12 cellular contexts compared by ENCODE assay signal in the genomic region with DNA sequence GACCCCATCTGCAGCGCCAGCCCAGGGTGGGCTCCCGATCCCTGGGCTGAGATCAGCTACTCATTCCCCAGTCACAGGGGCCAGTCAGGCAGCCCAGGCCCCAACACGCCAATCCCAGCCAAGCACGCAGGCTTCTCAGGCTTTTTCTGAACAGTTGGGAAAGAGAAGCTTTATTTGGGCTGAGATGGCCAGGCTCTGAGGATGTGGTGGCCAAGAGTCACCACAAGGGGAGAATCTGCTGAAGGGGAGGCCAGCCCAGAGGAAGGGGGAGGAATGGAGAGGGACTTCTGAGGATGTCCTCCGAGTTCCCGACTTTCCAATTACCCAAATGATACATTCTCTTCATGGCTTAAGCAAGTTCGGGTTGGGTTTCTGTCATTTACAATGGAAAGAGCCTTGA. TPM values are rescaled to one million over a fixed set of nuclear protein-coding genes. Genes with fewer than 3 reads are reported as not detected.
DNase-seq lines count a peak whose midpoint lies in the region; ATAC-seq and TF ChIP-seq lines count a peak whose summit lies in the region.
"Had no signal": no experiment of that assay in that cellular context is flagged by ENCODE, and none has a peak within 500 bp of the region (broad histone marks: within the 10 kb centered on the region; RNA-seq: fewer than 3 reads in every experiment).

No MANE protein-coding gene starts in this region.

- H4K91ac ChIP-seq in trophoblast cell (ENCODE audit: low read depth, low read length): no peak overlapping the region

- DNase-seq in DMS 273 (lab: John Stamatoyannopoulos, UW; ENCODE audit: unreplicated experiment): peak; percentile 28
- no peak for DNase-seq in DMS 273 treated with DMSO at 0.1 percent for 48 hours (lab: John Stamatoyannopoulos, UW)
- DNase-seq in WTC11 (ENCODE audit: low spot score): peak; percentile 53
- no peak for DNase-seq in hepatocyte (ENCODE audit: low spot score)
- peak in 11 of 49 donors; percentile 14 to 52 (median 24) for DNase-seq in substantia nigra (lab: John Stamatoyannopoulos, UW)
- no peak for DNase-seq in T-helper 2 cell treated with Interferon-gamma antibody and Interleukin-4, amounts not matched to agents 5 μg/mL and 100 μg/mL, for 36 hours (ENCODE audit: low spot score)
- no peak for DNase-seq in trophoblast cell
- DNase-seq: 8988T, left cardiac atrium, tibial artery had no signal

- H3K9me3 ChIP-seq in hepatocyte (ENCODE audit: low read depth): no peaks in the 10 kb centered on the region
- no peaks in the 10 kb centered on the region for H3K9me3 ChIP-seq in trophoblast cell (ENCODE audit: insufficient read depth, low read depth, low read length)
- H3K9me3 ChIP-seq: HAP-1, tibial artery had no signal

- no peak overlapping the region for H3K4me3 Mint-ChIP-seq in WTC11
- H3K4me3 Mint-ChIP-seq in T-helper 2 cell treated with Interferon-gamma antibody and Interleukin-4, amounts not matched to agents 5 μg/mL and 100 μg/mL, for 36 hours: no peak overlapping the region

- H2BK120ac ChIP-seq in trophoblast cell (ENCODE audit: insufficient read depth, low read length, poor library complexity): no peak overlapping the region

- H3K27me3 ChIP-seq in hepatocyte: peaks cover 54% of the 10 kb centered on the region
- H3K27me3 ChIP-seq in trophoblast cell (ENCODE audit: insufficient read depth, low read length): peaks cover 30% of the 10 kb centered on the region

- H3K79me1 ChIP-seq in trophoblast cell (ENCODE audit: low read length): no peaks in the 10 kb centered on the region

- H3K36me3 ChIP-seq in hepatocyte (replicated peaks; ENCODE audit: insufficient read depth, low read depth) (no peaks in the 10 kb centered on the region), trophoblast cell (ENCODE audit: control insufficient read depth in 1 of 2, insufficient read depth in 2 of 2, low read length in 2 of 2) (no peaks in the 10 kb centered on the region)
- H3K36me3 ChIP-seq: HAP-1, tibial artery had no signal

- H3K27ac ChIP-seq in hepatocyte: no peak overlapping the region
- H3K27ac ChIP-seq in substantia nigra (ENCODE audit: low read depth, low read length, poor library complexity, severe bottlenecking): peak overlapping the region; percentile 99
- no peak overlapping the region for H3K27ac ChIP-seq in trophoblast cell (ENCODE audit: low read depth, low read length)
- H3K27ac ChIP-seq: tibial artery had no signal

- H3K9me3 Mint-ChIP-seq in WTC11: peaks cover 10% of the 10 kb centered on the region
- H3K9me3 Mint-ChIP-seq in T-helper 2 cell treated with Interferon-gamma antibody and Interleukin-4, amounts not matched to agents 5 μg/mL and 100 μg/mL, for 36 hours: no peaks in the 10 kb centered on the region

- POLR2A ChIA-PET in WTC11 (lab: Charles Lee): no interaction called here

- H3K4me2 ChIP-seq in hepatocyte (no peak overlapping the region), trophoblast cell (ENCODE audit: low read length) (no peak overlapping the region)

- H4K20me1 ChIP-seq in hepatocyte (ENCODE audit: insufficient read depth, poor library complexity, severe bottlenecking): no peaks in the 10 kb centered on the region

- ATAC-seq in WTC11 (peak; percentile 83), HG03097 (IDR thresholded peaks at IDR 0.05; ENCODE audit: low FRiP score, unreplicated experiment) (no peak)

- no peak overlapping the region for H3K23ac ChIP-seq in trophoblast cell (ENCODE audit: low read length)

- H2AFZ ChIP-seq in hepatocyte (no peak overlapping the region), trophoblast cell (ENCODE audit: insufficient read depth, low read length, poor library complexity) (no peak overlapping the region)

- no peaks in the 10 kb centered on the region for H3K79me2 ChIP-seq in hepatocyte
- no peaks in the 10 kb centered on the region for H3K79me2 ChIP-seq in trophoblast cell (ENCODE audit: control insufficient read depth, insufficient read depth, low read length, poor library complexity)

- H2AK5ac ChIP-seq in trophoblast cell (ENCODE audit: low read length): no peak overlapping the region

- H3K4me1 Mint-ChIP-seq in WTC11: peaks cover 3% of the 10 kb centered on the region
- H3K4me1 Mint-ChIP-seq in T-helper 2 cell treated with Interferon-gamma antibody and Interleukin-4, amounts not matched to agents 5 μg/mL and 100 μg/mL, for 36 hours (ENCODE audit: low read depth): peaks cover 6% of the 10 kb centered on the region

- H3K4ac ChIP-seq in trophoblast cell (ENCODE audit: low read depth, low read length): no peak overlapping the region

- H2BK12ac ChIP-seq in trophoblast cell (ENCODE audit: low read length): no peak overlapping the region

- 0 out of 2 replicates have a peak, but pooled peaks have one; percentile 28 for TF ChIP-seq CTCF in WTC11 (IDR thresholded peaks at IDR 0.05)
- TF ChIP-seq CTCF in hepatocyte (IDR thresholded peaks at IDR 0.05; ENCODE audit: poor library complexity): peak; percentile 8

- peaks cover 45% of the 10 kb centered on the region for H3K27me3 Mint-ChIP-seq in WTC11 (ENCODE audit: low read depth)
- H3K27me3 Mint-ChIP-seq in T-helper 2 cell treated with Interferon-gamma antibody and Interleukin-4, amounts not matched to agents 5 μg/mL and 100 μg/mL, for 36 hours (ENCODE audit: low read depth): peaks cover 48% of the 10 kb centered on the region

- no peaks in the 10 kb centered on the region for H3K36me3 Mint-ChIP-seq in WTC11
- no peaks in the 10 kb centered on the region for H3K36me3 Mint-ChIP-seq in T-helper 2 cell treated with Interferon-gamma antibody and Interleukin-4, amounts not matched to agents 5 μg/mL and 100 μg/mL, for 36 hours (ENCODE audit: low read depth)

- peaks cover 6% of the 10 kb centered on the region for H3K4me1 ChIP-seq in hepatocyte (ENCODE audit: insufficient read depth)
- peaks cover 6% of the 10 kb centered on the region in 2 experiments for H3K4me1 ChIP-seq in trophoblast cell (ENCODE audit: control insufficient read depth in 1 of 2, insufficient read depth in 2 of 2, low read length in 2 of 2)
- H3K4me1 ChIP-seq: HAP-1 had no signal

- H4K8ac ChIP-seq in trophoblast cell (ENCODE audit: low read depth, low read length): no peak overlapping the region

- CTCF ChIA-PET in WTC11 (lab: Charles Lee): interaction anchor here (0.7 to 4.7 kb wide), 21 partner anchors 10 to 308 kb away, joined by 3 to 27 read pairs (median 4); a partner anchor contains a TSS

- no peak overlapping the region for H3K27ac Mint-ChIP-seq in WTC11
- no peak overlapping the region for H3K27ac Mint-ChIP-seq in T-helper 2 cell treated with Interferon-gamma antibody and Interleukin-4, amounts not matched to agents 5 μg/mL and 100 μg/mL, for 36 hours

- H3K18ac ChIP-seq in trophoblast cell (ENCODE audit: low read length): no peak overlapping the region

- no peak overlapping the region for H4K12ac ChIP-seq in trophoblast cell (ENCODE audit: low read depth, low read length)

- H3K4me3 ChIP-seq in hepatocyte (no peak overlapping the region), trophoblast cell (ENCODE audit: low read depth, low read length) (no peak overlapping the region)
- H3K4me3 ChIP-seq: HAP-1, tibial artery had no signal

- no peak overlapping the region for H2BK5ac ChIP-seq in trophoblast cell (ENCODE audit: low read depth, low read length, poor library complexity)

- no peaks in the 10 kb centered on the region for H3K9me2 ChIP-seq in hepatocyte (replicated peaks; ENCODE audit: insufficient read depth)

- H3K9ac ChIP-seq in trophoblast cell (ENCODE audit: low read length): no peak overlapping the region

- WGBS in hepatocyte (ENCODE audit: low lambda C conversion rate, missing lambda C conversion rate): 46% methylated on average over 7 of the region's 7 CpGs
- no CpG with 5 or more reads among the region's 7 CpGs for WGBS in trophoblast cell (ENCODE audit: extremely low coverage, insufficient coverage, insufficient read length)

- no peak overlapping the region for H3K14ac ChIP-seq in trophoblast cell (ENCODE audit: low read length)

TF ChIP-seq in WTC11, 78 proteins besides CTCF, POLR2A, EP300 and RAD21 (continues in another document):
- TF ChIP-seq CREM (CRISPR knock-in tag; IDR thresholded peaks at IDR 0.05) (no peak), NR2C2 (CRISPR knock-in tag; IDR thresholded peaks at IDR 0.05) (no peak)
- TF ChIP-seq, protein P1, sequence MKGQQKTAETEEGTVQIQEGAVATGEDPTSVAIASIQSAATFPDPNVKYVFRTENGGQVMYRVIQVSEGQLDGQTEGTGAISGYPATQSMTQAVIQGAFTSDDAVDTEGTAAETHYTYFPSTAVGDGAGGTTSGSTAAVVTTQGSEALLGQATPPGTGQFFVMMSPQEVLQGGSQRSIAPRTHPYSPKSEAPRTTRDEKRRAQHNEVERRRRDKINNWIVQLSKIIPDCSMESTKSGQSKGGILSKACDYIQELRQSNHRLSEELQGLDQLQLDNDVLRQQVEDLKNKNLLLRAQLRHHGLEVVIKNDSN (CRISPR knock-in tag; IDR thresholded peaks at IDR 0.05): no peak

RNA-seq across cellular contexts. Expression of a gene that starts 2.8 kb away (rescaled TPM):
- total RNA-seq in WTC11 (2021) (not detected in 3 replicates), hepatocyte (0.40 and 0.56 TPM in 2 replicates)
- polyA plus RNA-seq in hepatocyte: 0.28 and 0.73 TPM in 2 replicates
- not detected in 2 replicates for polyA plus RNA-seq in trophoblast cell (2013)

RNA-seq across cellular contexts. Expression of a gene that starts 36.3 kb away (rescaled TPM):
- total RNA-seq in WTC11 (2021) (228 to 248 TPM (median 229 TPM) in 3 replicates), hepatocyte (95.7 and 101 TPM in 2 replicates)
- 122 and 135 TPM in 2 replicates for polyA plus RNA-seq in hepatocyte
- 190 and 204 TPM in 2 replicates for polyA plus RNA-seq in trophoblast cell (2013)

Comparison
In these comparisons a context has a peak if more than half of its experiments do, and no peak if none do; other contexts are left out.
1. DNase-seq: peak in DMS 273 (single experiment) and WTC11 (single experiment); none in DMS 273 treated with DMSO at 0.1 percent for 48 hours (single experiment), hepatocyte (single experiment), T-helper 2 cell treated with Interferon-gamma antibody and Interleukin-4, amounts not matched to agents 5 μg/mL and 100 μg/mL, for 36 hours (single experiment) and trophoblast cell (0 of 2).